2 cellular contexts compared by ENCODE assay signal in the genomic region with DNA sequence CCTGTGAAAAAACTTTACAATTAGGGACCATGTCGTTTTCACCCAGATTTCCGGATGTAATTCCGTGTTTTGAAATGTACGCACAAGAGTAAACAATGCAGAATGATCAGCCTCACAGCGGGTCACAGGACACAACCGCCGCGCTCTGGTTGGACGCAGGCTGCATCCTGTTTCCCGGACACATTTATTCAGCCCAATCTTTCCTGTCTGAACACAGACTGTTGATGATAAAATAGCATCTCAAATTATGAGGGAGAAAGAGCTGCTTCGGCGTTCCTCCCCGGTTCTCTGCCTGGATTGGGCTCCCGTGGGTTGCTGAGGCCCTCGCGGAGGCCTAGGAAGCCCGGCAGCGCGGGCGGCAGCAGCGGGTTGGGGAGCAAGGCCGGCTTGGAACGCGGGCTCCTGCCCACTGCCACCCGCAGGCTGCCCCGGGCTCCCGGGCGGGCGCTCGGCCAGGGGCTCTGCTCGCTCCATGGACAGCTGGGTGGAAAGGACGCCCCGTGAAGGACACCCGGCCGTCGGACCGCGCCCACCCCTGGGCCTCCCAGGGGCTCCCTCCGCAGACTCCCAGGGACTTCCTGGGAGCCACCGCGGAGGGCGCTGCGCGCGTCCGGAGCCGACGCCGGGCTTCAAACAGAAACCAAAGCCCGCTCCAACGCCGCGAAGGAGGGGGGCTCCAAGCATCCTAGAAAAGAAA.
A peak's percentile ranks its signal among the peaks of the same experiment; 100 is the strongest.
TF ChIP-seq lines count a peak whose summit lies in the region.

No MANE protein-coding gene starts in this region.

TF ChIP-seq in H1, 55 proteins besides CTCF, POLR2A, EP300 and RAD21 (continued from another document):
- TF ChIP-seq, protein P1, sequence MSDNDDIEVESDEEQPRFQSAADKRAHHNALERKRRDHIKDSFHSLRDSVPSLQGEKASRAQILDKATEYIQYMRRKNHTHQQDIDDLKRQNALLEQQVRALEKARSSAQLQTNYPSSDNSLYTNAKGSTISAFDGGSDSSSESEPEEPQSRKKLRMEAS (IDR thresholded peaks at IDR 0.05), result peak; percentile 13; the same call in 1 of the 2 replicates
- TF ChIP-seq SP2 (IDR thresholded peaks at IDR 0.05; ENCODE audit: low read length), result no peak
- TF ChIP-seq GTF2F1 (IDR thresholded peaks at IDR 0.05; ENCODE audit: borderline replicate concordance, low read depth, low read length), result no peak
- TF ChIP-seq CTBP2 (IDR thresholded peaks at IDR 0.05; ENCODE audit: borderline replicate concordance, insufficient read depth, insufficient read length, low read length), result peak; percentile 41
- TF ChIP-seq, protein P2, sequence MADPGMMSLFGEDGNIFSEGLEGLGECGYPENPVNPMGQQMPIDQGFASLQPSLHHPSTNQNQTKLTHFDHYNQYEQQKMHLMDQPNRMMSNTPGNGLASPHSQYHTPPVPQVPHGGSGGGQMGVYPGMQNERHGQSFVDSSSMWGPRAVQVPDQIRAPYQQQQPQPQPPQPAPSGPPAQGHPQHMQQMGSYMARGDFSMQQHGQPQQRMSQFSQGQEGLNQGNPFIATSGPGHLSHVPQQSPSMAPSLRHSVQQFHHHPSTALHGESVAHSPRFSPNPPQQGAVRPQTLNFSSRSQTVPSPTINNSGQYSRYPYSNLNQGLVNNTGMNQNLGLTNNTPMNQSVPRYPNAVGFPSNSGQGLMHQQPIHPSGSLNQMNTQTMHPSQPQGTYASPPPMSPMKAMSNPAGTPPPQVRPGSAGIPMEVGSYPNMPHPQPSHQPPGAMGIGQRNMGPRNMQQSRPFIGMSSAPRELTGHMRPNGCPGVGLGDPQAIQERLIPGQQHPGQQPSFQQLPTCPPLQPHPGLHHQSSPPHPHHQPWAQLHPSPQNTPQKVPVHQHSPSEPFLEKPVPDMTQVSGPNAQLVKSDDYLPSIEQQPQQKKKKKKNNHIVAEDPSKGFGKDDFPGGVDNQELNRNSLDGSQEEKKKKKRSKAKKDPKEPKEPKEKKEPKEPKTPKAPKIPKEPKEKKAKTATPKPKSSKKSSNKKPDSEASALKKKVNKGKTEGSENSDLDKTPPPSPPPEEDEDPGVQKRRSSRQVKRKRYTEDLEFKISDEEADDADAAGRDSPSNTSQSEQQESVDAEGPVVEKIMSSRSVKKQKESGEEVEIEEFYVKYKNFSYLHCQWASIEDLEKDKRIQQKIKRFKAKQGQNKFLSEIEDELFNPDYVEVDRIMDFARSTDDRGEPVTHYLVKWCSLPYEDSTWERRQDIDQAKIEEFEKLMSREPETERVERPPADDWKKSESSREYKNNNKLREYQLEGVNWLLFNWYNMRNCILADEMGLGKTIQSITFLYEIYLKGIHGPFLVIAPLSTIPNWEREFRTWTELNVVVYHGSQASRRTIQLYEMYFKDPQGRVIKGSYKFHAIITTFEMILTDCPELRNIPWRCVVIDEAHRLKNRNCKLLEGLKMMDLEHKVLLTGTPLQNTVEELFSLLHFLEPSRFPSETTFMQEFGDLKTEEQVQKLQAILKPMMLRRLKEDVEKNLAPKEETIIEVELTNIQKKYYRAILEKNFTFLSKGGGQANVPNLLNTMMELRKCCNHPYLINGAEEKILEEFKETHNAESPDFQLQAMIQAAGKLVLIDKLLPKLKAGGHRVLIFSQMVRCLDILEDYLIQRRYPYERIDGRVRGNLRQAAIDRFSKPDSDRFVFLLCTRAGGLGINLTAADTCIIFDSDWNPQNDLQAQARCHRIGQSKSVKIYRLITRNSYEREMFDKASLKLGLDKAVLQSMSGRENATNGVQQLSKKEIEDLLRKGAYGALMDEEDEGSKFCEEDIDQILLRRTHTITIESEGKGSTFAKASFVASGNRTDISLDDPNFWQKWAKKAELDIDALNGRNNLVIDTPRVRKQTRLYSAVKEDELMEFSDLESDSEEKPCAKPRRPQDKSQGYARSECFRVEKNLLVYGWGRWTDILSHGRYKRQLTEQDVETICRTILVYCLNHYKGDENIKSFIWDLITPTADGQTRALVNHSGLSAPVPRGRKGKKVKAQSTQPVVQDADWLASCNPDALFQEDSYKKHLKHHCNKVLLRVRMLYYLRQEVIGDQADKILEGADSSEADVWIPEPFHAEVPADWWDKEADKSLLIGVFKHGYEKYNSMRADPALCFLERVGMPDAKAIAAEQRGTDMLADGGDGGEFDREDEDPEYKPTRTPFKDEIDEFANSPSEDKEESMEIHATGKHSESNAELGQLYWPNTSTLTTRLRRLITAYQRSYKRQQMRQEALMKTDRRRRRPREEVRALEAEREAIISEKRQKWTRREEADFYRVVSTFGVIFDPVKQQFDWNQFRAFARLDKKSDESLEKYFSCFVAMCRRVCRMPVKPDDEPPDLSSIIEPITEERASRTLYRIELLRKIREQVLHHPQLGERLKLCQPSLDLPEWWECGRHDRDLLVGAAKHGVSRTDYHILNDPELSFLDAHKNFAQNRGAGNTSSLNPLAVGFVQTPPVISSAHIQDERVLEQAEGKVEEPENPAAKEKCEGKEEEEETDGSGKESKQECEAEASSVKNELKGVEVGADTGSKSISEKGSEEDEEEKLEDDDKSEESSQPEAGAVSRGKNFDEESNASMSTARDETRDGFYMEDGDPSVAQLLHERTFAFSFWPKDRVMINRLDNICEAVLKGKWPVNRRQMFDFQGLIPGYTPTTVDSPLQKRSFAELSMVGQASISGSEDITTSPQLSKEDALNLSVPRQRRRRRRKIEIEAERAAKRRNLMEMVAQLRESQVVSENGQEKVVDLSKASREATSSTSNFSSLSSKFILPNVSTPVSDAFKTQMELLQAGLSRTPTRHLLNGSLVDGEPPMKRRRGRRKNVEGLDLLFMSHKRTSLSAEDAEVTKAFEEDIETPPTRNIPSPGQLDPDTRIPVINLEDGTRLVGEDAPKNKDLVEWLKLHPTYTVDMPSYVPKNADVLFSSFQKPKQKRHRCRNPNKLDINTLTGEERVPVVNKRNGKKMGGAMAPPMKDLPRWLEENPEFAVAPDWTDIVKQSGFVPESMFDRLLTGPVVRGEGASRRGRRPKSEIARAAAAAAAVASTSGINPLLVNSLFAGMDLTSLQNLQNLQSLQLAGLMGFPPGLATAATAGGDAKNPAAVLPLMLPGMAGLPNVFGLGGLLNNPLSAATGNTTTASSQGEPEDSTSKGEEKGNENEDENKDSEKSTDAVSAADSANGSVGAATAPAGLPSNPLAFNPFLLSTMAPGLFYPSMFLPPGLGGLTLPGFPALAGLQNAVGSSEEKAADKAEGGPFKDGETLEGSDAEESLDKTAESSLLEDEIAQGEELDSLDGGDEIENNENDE (IDR thresholded peaks at IDR 0.05; ENCODE audit: insufficient replicate concordance, low read length), result no peak
- TF ChIP-seq KDM5A (IDR thresholded peaks at IDR 0.05; ENCODE audit: low read length), result no peak
- TF ChIP-seq SUZ12 (IDR thresholded peaks at IDR 0.05; ENCODE audit: low read length), result no peak
- TF ChIP-seq MAFK (IDR thresholded peaks at IDR 0.05; ENCODE audit: low read depth, low read length), result no peak
- TF ChIP-seq, protein P3, sequence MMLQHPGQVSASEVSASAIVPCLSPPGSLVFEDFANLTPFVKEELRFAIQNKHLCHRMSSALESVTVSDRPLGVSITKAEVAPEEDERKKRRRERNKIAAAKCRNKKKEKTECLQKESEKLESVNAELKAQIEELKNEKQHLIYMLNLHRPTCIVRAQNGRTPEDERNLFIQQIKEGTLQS (IDR thresholded peaks at IDR 0.05; ENCODE audit: insufficient read depth, low read depth, low read length), result no peak
- peak; percentile 85 for TF ChIP-seq ASH2L (IDR thresholded peaks at IDR 0.05; ENCODE audit: low read length)
- TF ChIP-seq SIX5 (IDR thresholded peaks at IDR 0.05; ENCODE audit: low read depth, low read length), result no peak
- no peak for TF ChIP-seq JUN (IDR thresholded peaks at IDR 0.05; ENCODE audit: low read depth, low read length)
- TF ChIP-seq BRCA1 (IDR thresholded peaks at IDR 0.05; ENCODE audit: low read depth, low read length), result no peak
- no peak for TF ChIP-seq FOSL1 (IDR thresholded peaks at IDR 0.05; ENCODE audit: insufficient read depth, low read depth, low read length)
- TF ChIP-seq BCL11A (IDR thresholded peaks at IDR 0.05; ENCODE audit: low read depth in 2 of 2, low read length in 2 of 2), result no peak
- no peak for TF ChIP-seq CHD2 (IDR thresholded peaks at IDR 0.05; ENCODE audit: low read length)
TF ChIP-seq in H1: peak in this region for 17.

TF ChIP-seq in HepG2, 621 proteins besides CTCF, POLR2A, EP300 and RAD21 (continued from another document and continues in another):
- TF ChIP-seq, protein P4, sequence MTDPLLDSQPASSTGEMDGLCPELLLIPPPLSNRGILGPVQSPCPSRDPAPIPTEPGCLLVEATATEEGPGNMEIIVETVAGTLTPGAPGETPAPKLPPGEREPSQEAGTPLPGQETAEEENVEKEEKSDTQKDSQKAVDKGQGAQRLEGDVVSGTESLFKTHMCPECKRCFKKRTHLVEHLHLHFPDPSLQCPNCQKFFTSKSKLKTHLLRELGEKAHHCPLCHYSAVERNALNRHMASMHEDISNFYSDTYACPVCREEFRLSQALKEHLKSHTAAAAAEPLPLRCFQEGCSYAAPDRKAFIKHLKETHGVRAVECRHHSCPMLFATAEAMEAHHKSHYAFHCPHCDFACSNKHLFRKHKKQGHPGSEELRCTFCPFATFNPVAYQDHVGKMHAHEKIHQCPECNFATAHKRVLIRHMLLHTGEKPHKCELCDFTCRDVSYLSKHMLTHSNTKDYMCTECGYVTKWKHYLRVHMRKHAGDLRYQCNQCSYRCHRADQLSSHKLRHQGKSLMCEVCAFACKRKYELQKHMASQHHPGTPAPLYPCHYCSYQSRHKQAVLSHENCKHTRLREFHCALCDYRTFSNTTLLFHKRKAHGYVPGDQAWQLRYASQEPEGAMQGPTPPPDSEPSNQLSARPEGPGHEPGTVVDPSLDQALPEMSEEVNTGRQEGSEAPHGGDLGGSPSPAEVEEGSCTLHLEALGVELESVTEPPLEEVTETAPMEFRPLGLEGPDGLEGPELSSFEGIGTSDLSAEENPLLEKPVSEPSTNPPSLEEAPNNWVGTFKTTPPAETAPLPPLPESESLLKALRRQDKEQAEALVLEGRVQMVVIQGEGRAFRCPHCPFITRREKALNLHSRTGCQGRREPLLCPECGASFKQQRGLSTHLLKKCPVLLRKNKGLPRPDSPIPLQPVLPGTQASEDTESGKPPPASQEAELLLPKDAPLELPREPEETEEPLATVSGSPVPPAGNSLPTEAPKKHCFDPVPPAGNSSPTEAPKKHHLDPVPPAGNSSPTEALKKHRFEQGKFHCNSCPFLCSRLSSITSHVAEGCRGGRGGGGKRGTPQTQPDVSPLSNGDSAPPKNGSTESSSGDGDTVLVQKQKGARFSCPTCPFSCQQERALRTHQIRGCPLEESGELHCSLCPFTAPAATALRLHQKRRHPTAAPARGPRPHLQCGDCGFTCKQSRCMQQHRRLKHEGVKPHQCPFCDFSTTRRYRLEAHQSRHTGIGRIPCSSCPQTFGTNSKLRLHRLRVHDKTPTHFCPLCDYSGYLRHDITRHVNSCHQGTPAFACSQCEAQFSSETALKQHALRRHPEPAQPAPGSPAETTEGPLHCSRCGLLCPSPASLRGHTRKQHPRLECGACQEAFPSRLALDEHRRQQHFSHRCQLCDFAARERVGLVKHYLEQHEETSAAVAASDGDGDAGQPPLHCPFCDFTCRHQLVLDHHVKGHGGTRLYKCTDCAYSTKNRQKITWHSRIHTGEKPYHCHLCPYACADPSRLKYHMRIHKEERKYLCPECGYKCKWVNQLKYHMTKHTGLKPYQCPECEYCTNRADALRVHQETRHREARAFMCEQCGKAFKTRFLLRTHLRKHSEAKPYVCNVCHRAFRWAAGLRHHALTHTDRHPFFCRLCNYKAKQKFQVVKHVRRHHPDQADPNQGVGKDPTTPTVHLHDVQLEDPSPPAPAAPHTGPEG (CRISPR knock-in tag; IDR thresholded peaks at IDR 0.05), result peak; percentile 54; the same call in 1 of the 2 replicates
- TF ChIP-seq SMARCE1 (IDR thresholded peaks at IDR 0.05; ENCODE audit: borderline replicate concordance), result no peak
- TF ChIP-seq FOXA3 (CRISPR knock-in tag; IDR thresholded peaks at IDR 0.05), result peak; percentile 67
- 0 out of 2 replicates have a peak, but pooled peaks have one; percentile 27 for TF ChIP-seq ZNF614 (CRISPR knock-in tag; IDR thresholded peaks at IDR 0.05; ENCODE audit: borderline replicate concordance)
- TF ChIP-seq, protein P5, sequence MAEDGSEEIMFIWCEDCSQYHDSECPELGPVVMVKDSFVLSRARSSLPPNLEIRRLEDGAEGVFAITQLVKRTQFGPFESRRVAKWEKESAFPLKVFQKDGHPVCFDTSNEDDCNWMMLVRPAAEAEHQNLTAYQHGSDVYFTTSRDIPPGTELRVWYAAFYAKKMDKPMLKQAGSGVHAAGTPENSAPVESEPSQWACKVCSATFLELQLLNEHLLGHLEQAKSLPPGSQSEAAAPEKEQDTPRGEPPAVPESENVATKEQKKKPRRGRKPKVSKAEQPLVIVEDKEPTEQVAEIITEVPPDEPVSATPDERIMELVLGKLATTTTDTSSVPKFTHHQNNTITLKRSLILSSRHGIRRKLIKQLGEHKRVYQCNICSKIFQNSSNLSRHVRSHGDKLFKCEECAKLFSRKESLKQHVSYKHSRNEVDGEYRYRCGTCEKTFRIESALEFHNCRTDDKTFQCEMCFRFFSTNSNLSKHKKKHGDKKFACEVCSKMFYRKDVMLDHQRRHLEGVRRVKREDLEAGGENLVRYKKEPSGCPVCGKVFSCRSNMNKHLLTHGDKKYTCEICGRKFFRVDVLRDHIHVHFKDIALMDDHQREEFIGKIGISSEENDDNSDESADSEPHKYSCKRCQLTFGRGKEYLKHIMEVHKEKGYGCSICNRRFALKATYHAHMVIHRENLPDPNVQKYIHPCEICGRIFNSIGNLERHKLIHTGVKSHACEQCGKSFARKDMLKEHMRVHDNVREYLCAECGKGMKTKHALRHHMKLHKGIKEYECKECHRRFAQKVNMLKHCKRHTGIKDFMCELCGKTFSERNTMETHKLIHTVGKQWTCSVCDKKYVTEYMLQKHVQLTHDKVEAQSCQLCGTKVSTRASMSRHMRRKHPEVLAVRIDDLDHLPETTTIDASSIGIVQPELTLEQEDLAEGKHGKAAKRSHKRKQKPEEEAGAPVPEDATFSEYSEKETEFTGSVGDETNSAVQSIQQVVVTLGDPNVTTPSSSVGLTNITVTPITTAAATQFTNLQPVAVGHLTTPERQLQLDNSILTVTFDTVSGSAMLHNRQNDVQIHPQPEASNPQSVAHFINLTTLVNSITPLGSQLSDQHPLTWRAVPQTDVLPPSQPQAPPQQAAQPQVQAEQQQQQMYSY (CRISPR knock-in tag; IDR thresholded peaks at IDR 0.05), result peak; percentile 55; the same call in 1 of the 2 replicates
- TF ChIP-seq, protein P6, sequence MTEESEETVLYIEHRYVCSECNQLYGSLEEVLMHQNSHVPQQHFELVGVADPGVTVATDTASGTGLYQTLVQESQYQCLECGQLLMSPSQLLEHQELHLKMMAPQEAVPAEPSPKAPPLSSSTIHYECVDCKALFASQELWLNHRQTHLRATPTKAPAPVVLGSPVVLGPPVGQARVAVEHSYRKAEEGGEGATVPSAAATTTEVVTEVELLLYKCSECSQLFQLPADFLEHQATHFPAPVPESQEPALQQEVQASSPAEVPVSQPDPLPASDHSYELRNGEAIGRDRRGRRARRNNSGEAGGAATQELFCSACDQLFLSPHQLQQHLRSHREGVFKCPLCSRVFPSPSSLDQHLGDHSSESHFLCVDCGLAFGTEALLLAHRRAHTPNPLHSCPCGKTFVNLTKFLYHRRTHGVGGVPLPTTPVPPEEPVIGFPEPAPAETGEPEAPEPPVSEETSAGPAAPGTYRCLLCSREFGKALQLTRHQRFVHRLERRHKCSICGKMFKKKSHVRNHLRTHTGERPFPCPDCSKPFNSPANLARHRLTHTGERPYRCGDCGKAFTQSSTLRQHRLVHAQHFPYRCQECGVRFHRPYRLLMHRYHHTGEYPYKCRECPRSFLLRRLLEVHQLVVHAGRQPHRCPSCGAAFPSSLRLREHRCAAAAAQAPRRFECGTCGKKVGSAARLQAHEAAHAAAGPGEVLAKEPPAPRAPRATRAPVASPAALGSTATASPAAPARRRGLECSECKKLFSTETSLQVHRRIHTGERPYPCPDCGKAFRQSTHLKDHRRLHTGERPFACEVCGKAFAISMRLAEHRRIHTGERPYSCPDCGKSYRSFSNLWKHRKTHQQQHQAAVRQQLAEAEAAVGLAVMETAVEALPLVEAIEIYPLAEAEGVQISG (CRISPR knock-in tag; IDR thresholded peaks at IDR 0.05), result 0 out of 2 replicates have a peak, but pooled peaks have one; percentile 24
- TF ChIP-seq SALL1 (CRISPR knock-in tag; IDR thresholded peaks at IDR 0.05), result peak; percentile 20; the same call in 1 of the 2 replicates
- TF ChIP-seq KDM2A (CRISPR knock-in tag; IDR thresholded peaks at IDR 0.05; ENCODE audit: borderline replicate concordance, low read depth), result peak; percentile 58; the same call in 1 of the 2 replicates
- TF ChIP-seq MIER2 (CRISPR knock-in tag; IDR thresholded peaks at IDR 0.05), result no peak
- TF ChIP-seq GABPB1 (CRISPR knock-in tag; IDR thresholded peaks at IDR 0.05), result peak; percentile 80
